ENCODE assay signal across 8 cellular contexts in the genomic region with DNA sequence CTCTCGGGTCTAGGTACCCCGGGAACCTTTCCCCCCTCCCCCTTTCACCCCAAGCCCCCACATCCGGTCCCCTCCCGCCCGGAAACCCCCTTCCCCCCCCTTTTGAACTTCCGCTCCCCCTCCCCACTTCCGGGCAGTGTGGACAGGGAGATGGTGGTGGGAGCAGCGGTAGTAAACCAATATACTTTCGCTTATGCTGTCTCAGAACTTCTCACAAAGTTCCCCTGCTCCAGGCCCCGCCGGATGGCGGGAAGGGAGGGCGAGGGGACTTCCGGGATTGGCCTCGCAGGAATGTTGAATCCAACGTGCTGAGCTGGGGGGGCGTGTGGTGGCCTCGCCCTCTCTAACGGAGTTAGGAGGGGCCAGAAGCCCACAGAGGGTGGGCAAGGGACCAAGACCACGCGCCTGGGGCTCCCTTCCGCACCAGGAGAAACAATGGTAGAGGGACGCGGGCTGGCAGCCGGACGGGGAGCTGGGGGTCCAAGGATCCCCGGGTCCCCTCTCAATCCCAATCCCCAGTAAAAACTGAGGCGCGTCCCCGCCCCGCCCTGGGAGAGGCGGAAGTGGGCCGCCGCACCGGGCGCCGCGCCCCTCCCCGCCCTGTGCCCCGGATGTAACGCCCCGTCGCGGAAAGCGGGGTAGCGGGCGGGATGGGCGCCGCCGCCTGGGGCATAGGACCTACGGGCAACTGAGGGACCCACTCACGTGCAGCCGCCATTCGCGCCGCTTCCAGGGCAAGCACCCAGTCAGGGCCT. TPM values are rescaled to one million over a fixed set of nuclear protein-coding genes. Genes with fewer than 3 reads are reported as not detected.
DNase-seq lines count a peak whose midpoint lies in the region; ATAC-seq and TF ChIP-seq lines count a peak whose summit lies in the region.

No MANE protein-coding gene starts in this region.

- H3K79me2 ChIP-seq in Loucy (ENCODE audit: insufficient read depth, low read length): peaks cover 76% of the 10 kb centered on the region

- peak overlapping the region; percentile 100 for H3K4me3 Mint-ChIP-seq in activated B cell treated with CpG ODN at 0.5 μM for 24 hours

- H3K9me2 ChIP-seq in Loucy (replicated peaks; ENCODE audit: low read depth, low read length): no peaks in the 10 kb centered on the region

- H3K9ac ChIP-seq in Loucy (ENCODE audit: low read depth, low read length, poor library complexity, severe bottlenecking): peak overlapping the region; percentile 99

- H3K27me3 ChIP-seq in Loucy (ENCODE audit: insufficient read depth, low read length, poor library complexity, severe bottlenecking): peaks cover 14% of the 10 kb centered on the region
- no peaks in the 10 kb centered on the region for H3K27me3 ChIP-seq in kidney epithelial cell (ENCODE audit: control insufficient read depth, insufficient read depth, low read length)

- H3K4me3 ChIP-seq in Loucy (ENCODE audit: low read length, poor library complexity, severe bottlenecking): peak overlapping the region; percentile 90
- H3K4me3 ChIP-seq in kidney epithelial cell (ENCODE audit: low read depth, low read length): peak overlapping the region; percentile 91

- no peaks in the 10 kb centered on the region for H3K9me3 Mint-ChIP-seq in activated B cell treated with CpG ODN at 0.5 μM for 24 hours

- peaks cover 44% of the 10 kb centered on the region for H3F3A ChIP-seq in Loucy (ENCODE audit: low read depth)

- peak; percentile 12 for DNase-seq in NCI-H1092 treated with DMSO at 0.1 percent for 48 hours (lab: John Stamatoyannopoulos, UW)
- DNase-seq in NCI-H1092 (lab: John Stamatoyannopoulos, UW): no peak
- peak; percentile 66 for DNase-seq in activated B cell treated with CpG ODN at 0.5 μM for 24 hours
- DNase-seq in central memory CD4-positive, alpha-beta T cell: peak; percentile 63
- no peak for DNase-seq in kidney epithelial cell (ENCODE audit: low read depth)
- peak; percentile 42 for DNase-seq in stimulated activated CD4-positive, alpha-beta T cell treated with anti-CD3 and anti-CD28 coated beads, Interleukin-2, amount 100 ng/mL, for 4 hours (ENCODE audit: low read depth)
- no peak for DNase-seq in NCI-H2029 (lab: John Stamatoyannopoulos, UW)

- POLR2A ChIA-PET in activated B cell treated with CpG ODN at 0.5 μM for 24 hours (lab: Charles Lee): interaction anchor here (0.6 to 12.1 kb wide), 29 partner anchors 8 to 1033 kb away, joined by 3 to 391 read pairs (median 6); partner anchors contain the start of genes ARRB2, C17orf107, CAMTA2 and CHRNE

- TF ChIP-seq CTCF in Loucy (conservative IDR thresholded peaks at IDR 0.05; ENCODE audit: low read length) (no peak), activated B cell treated with CpG ODN at 0.5 μM for 24 hours (IDR thresholded peaks at IDR 0.05) (no peak), kidney epithelial cell (IDR thresholded peaks at IDR 0.05; ENCODE audit: insufficient read depth, low read length, poor library complexity, severe bottlenecking) (no peak)

- no peak overlapping the region for H2AFZ ChIP-seq in Loucy (ENCODE audit: low read length)

- H3K27ac Mint-ChIP-seq in activated B cell treated with CpG ODN at 0.5 μM for 24 hours: peak overlapping the region; percentile 100

- peak; percentile 6 for ATAC-seq in activated B cell treated with CpG ODN at 0.5 μM for 24 hours (ENCODE audit: low read depth)

- H3K36me3 ChIP-seq in Loucy (ENCODE audit: insufficient read depth, low read length): peaks cover 42% of the 10 kb centered on the region
- H3K36me3 ChIP-seq in kidney epithelial cell (ENCODE audit: control insufficient read depth, insufficient read depth, low read length): peaks cover 1% of the 10 kb centered on the region

- H4K20me1 ChIP-seq in Loucy (ENCODE audit: insufficient read depth, low read length, poor library complexity, severe bottlenecking): peaks cover 54% of the 10 kb centered on the region

- H3K4me2 ChIP-seq in Loucy (ENCODE audit: low read depth, low read length, poor library complexity, severe bottlenecking): peak overlapping the region; percentile 96

- H3K4me1 Mint-ChIP-seq in activated B cell treated with CpG ODN at 0.5 μM for 24 hours: peaks cover 58% of the 10 kb centered on the region

- H3K9me3 ChIP-seq in Loucy (ENCODE audit: insufficient read depth, low read depth, low read length): no peaks in the 10 kb centered on the region

- peaks cover 2% of the 10 kb centered on the region for H3K27me3 Mint-ChIP-seq in activated B cell treated with CpG ODN at 0.5 μM for 24 hours

- intact Hi-C loops in activated B cell treated with CpG ODN at 0.5 μM for 24 hours (cut with micrococcal nuclease): loop anchor here (2.0 to 10.0 kb wide), 9 partner anchors 39 to 1035 kb away; partner anchors contain the start of genes ARRB2, ATP2A3, MED11 and NUP88

- H3K4me1 ChIP-seq in Loucy (ENCODE audit: insufficient read depth, low read length, poor library complexity, severe bottlenecking): peaks cover 51% of the 10 kb centered on the region

- CTCF ChIA-PET in activated B cell treated with CpG ODN at 0.5 μM for 24 hours (lab: Charles Lee): interaction anchor here (1.0 to 1.6 kb wide), 3 partner anchors 8 to 39 kb away, joined by 3 to 4 read pairs (median 3); partner anchors contain the start of genes RNF167 and SLC25A11

- H3K36me3 Mint-ChIP-seq in activated B cell treated with CpG ODN at 0.5 μM for 24 hours (ENCODE audit: low read depth): peaks cover 46% of the 10 kb centered on the region

RNA-seq across cellular contexts. Expression of gene PFN1, which starts 0.7 kb away (rescaled TPM):
- total RNA-seq in activated B cell treated with CpG ODN at 0.5 μM for 24 hours: 1,071 and 1,072 TPM in 2 replicates
- total RNA-seq in kidney epithelial cell: 1,484 and 2,015 TPM in 2 replicates

RNA-seq across cellular contexts. Expression of gene ENO3, which starts 3.3 kb away (rescaled TPM):
- total RNA-seq in activated B cell treated with CpG ODN at 0.5 μM for 24 hours: 26.3 and 29.5 TPM in 2 replicates
- total RNA-seq in kidney epithelial cell: 3.5 and 5.8 TPM in 2 replicates

RNA-seq across cellular contexts. Expression of gene RNF167, which starts 7.5 kb away (rescaled TPM):
- 93.3 and 108 TPM in 2 replicates for total RNA-seq in activated B cell treated with CpG ODN at 0.5 μM for 24 hours
- total RNA-seq in kidney epithelial cell: 44.1 and 66.0 TPM in 2 replicates

RNA-seq across cellular contexts. Expression of gene SLC25A11, which starts 7.7 kb away (rescaled TPM):
- total RNA-seq in activated B cell treated with CpG ODN at 0.5 μM for 24 hours (35.3 and 35.8 TPM in 2 replicates), kidney epithelial cell (37.2 and 44.7 TPM in 2 replicates)

RNA-seq across cellular contexts. Expression of gene GP1BA, which starts 15.5 kb away (rescaled TPM):
- total RNA-seq in activated B cell treated with CpG ODN at 0.5 μM for 24 hours (not detected in 2 replicates), kidney epithelial cell (not detected in 2 replicates)

Comparison
In these comparisons a context has a peak if more than half of its experiments do, and no peak if none do; other contexts are left out.
1. DNase-seq: peak in NCI-H1092 treated with DMSO at 0.1 percent for 48 hours (single experiment), activated B cell treated with CpG ODN at 0.5 μM for 24 hours (single experiment), central memory CD4-positive, alpha-beta T cell (single experiment) and stimulated activated CD4-positive, alpha-beta T cell treated with anti-CD3 and anti-CD28 coated beads, Interleukin-2, amount 100 ng/mL, for 4 hours (single experiment); none in NCI-H1092 (single experiment), kidney epithelial cell (single experiment) and NCI-H2029 (single experiment).